Comparison of ENCODE assay signal across 28 cellular contexts in genomic region chr5:73793911-73794310, GRCh38.
DNase-seq lines count a peak whose midpoint lies in the region; ATAC-seq and TF ChIP-seq lines count a peak whose summit lies in the region.
"Had no signal": no experiment of that assay in that cellular context is flagged by ENCODE, and none has a peak within 500 bp of the region (broad histone marks: within the 10 kb centered on the region; RNA-seq: fewer than 3 reads in every experiment).

No MANE protein-coding gene starts in this region.

- CTCF ChIA-PET in AG04450 (lab: Charles Lee), result interaction anchor here (0.5 to 11.6 kb wide), 17 partner anchors 11 to 856 kb away, joined by 3 to 352 read pairs (median 6); no protein-coding TSS in a partner anchor

- in situ Hi-C loops in brain microvascular endothelial cell (cut with HindIII; ENCODE audit: low pct_ligation_motif_present, low sequenced_read_pairs), result loop anchor here (25.0 kb wide), 1 partner anchor 207 kb away; no protein-coding TSS in a partner anchor

- no peak for ATAC-seq in aorta (ENCODE audit: low FRiP score)
- ATAC-seq: heart right ventricle; K562; left colon; naive thymus-derived CD8-positive, alpha-beta T cell had no signal

- no peak for TF ChIP-seq CTCF in AG04450 (IDR thresholded peaks at IDR 0.05; ENCODE audit: low read depth, low read length)
- TF ChIP-seq CTCF in brain microvascular endothelial cell (IDR thresholded peaks at IDR 0.05; ENCODE audit: low read depth, low read length, missing control alignments), result no peak

- no peak for DNase-seq in AG04450 (ENCODE audit: low read depth, low spot score)
- DNase-seq in M059J (ENCODE audit: low read depth), result peak; percentile 33
- peak; percentile 47 for DNase-seq in brain microvascular endothelial cell
- DNase-seq in iris pigment epithelial cell (ENCODE audit: low read depth), result peak; percentile 71
- no peak for DNase-seq in stimulated activated CD4-positive, alpha-beta T cell treated with anti-CD3 and anti-CD28 coated beads, Interleukin-12 subunit alpha, Interleukin-12 subunit beta, amount 100 ng/mL, for 4 hours
- DNase-seq in aorta, result no peak
- no peak for DNase-seq in NCI-H146 (lab: John Stamatoyannopoulos, UW)
- DNase-seq in SKM-1 treated with dmso at 0.1 percent for 144 hours (lab: John Stamatoyannopoulos, UW; ENCODE audit: unreplicated experiment), result no peak
- DNase-seq: activated CD4-positive, alpha-beta T cell treated with anti-CD3 and anti-CD28 coated beads for 48 hours; activated gamma-delta T cell treated with Interleukin-2 at 50 U/mL for 16 hours; activated T-cell treated with anti-CD3 and anti-CD28 coated beads, Interleukin-2, amount 50 U/mL, for 24 hours; C1 segment of cervical spinal cord; Calu3; foreskin fibroblast; heart right ventricle; left colon; midbrain; naive thymus-derived CD8-positive, alpha-beta T cell; NCI-H1694; NCI-H2171 treated with DMSO at 0.1 percent for 48 hours; NCI-H526; SK-N-SH; stimulated activated CD4-positive, alpha-beta T cell treated with anti-CD3 and anti-CD28 coated beads, Interleukin-4, amount 100 ng/mL, for 4 hours; stimulated activated naive CD4-positive, alpha-beta T cell had no signal

- 89 to 90% methylated on average over 5 of the region's 5 CpGs for WGBS in aorta, 2 donors

- no peaks in the 10 kb centered on the region for H3K36me3 ChIP-seq in brain microvascular endothelial cell (replicated peaks)
- H3K36me3 ChIP-seq in aorta (ENCODE audit: control insufficient read depth in 1 of 2, insufficient read depth in 2 of 2, low read length in 1 of 2), result no peaks in the 10 kb centered on the region
- H3K36me3 ChIP-seq: cardiac muscle cell, heart right ventricle, right atrium auricular region, vagina had no signal

- H3K9me3 ChIP-seq in AG04450 (ENCODE audit: control insufficient read depth, insufficient read depth, low read length) (no peaks in the 10 kb centered on the region), aorta (ENCODE audit: control insufficient read depth, low read length) (no peaks in the 10 kb centered on the region)
- H3K9me3 ChIP-seq: heart right ventricle, right atrium auricular region, SK-N-SH, vagina had no signal

- H3K4me3 ChIP-seq in AG04450 (ENCODE audit: low read depth, low read length) (no peak overlapping the region), brain microvascular endothelial cell (ENCODE audit: low read depth, low read length) (no peak overlapping the region), aorta (ENCODE audit: low read length in 2 of 2) (no peak overlapping the region)
- H3K4me3 ChIP-seq: cardiac muscle cell, heart right ventricle, K562, right atrium auricular region, vagina had no signal

- intact Hi-C loops in aorta (cut with DNase I), result no loop called here

- H3K4me1 ChIP-seq in aorta (ENCODE audit: control insufficient read depth in 1 of 2, insufficient read depth in 2 of 2, low read length in 2 of 2), result peaks cover 0 to 3% of the 10 kb centered on the region in 2 donors

- H3K27me3 ChIP-seq in AG04450 (ENCODE audit: control insufficient read depth, insufficient read depth, low read length), result no peaks in the 10 kb centered on the region
- H3K27me3 ChIP-seq in brain microvascular endothelial cell (replicated peaks), result no peaks in the 10 kb centered on the region
- H3K27me3 ChIP-seq in aorta (ENCODE audit: control insufficient read depth in 1 of 2, insufficient read depth in 2 of 2, low read length in 1 of 2), result no peaks in the 10 kb centered on the region
- H3K27me3 ChIP-seq: right atrium auricular region, vagina had no signal

- H3K27ac ChIP-seq in AG04450 (ENCODE audit: low read depth, low read length) (peak overlapping the region; percentile 25), brain microvascular endothelial cell (peak overlapping the region; percentile 27), aorta (ENCODE audit: low read depth in 1 of 2, low read length in 2 of 2) (no peak overlapping the region)
- H3K27ac ChIP-seq: cardiac muscle cell, right atrium auricular region, vagina had no signal

- POLR2A ChIA-PET in AG04450 (lab: Yijun Ruan, JAX), result interaction anchor here (1.0 kb wide), 1 partner anchor 24 kb away, joined by 3 read pairs; no protein-coding TSS in a partner anchor

Comparison
In these comparisons a context has a peak if more than half of its experiments do, and no peak if none do; other contexts are left out.
1. DNase-seq: peak in M059J (single experiment), brain microvascular endothelial cell (single experiment) and iris pigment epithelial cell (single experiment); none in AG04450 (single experiment), stimulated activated CD4-positive, alpha-beta T cell treated with anti-CD3 and anti-CD28 coated beads, Interleukin-12 subunit alpha, Interleukin-12 subunit beta, amount 100 ng/mL, for 4 hours (single experiment), aorta (0 of 2), NCI-H146 (single experiment) and SKM-1 treated with dmso at 0.1 percent for 144 hours (single experiment).
2. H3K27ac ChIP-seq: peak in AG04450 (single experiment) and brain microvascular endothelial cell (single experiment); none in aorta (0 of 2).